Comparison of ENCODE assay signal across 8 cellular contexts in genomic region chr2:85886585-85886984, GRCh38. TPM values are rescaled to one million over a fixed set of nuclear protein-coding genes. Genes with fewer than 3 reads are reported as not detected.
DNase-seq lines count a peak whose midpoint lies in the region; ATAC-seq and TF ChIP-seq lines count a peak whose summit lies in the region.

No MANE protein-coding gene starts in this region.

- peaks cover 6% of the 10 kb centered on the region for H3K9me3 Mint-ChIP-seq in activated naive CD8-positive, alpha-beta T cell treated with anti-CD3 and anti-CD28 coated beads, Interleukin-2, amount 10 ng/mL, durations not matched to agents 7 days and 5 days

- peaks cover 40 to 66% (median 48%) of the 10 kb centered on the region in 10 experiments for H3K4me1 ChIP-seq in BLaER1 treated with 17β-estradiol and CSF1 and Interleukin-3, amounts not matched to agents 10 nM and 100 nM
- H3K4me1 ChIP-seq in PC-9 (replicated peaks; ENCODE audit: insufficient read depth) (peaks cover 35% of the 10 kb centered on the region), iPS-20b (ENCODE audit: insufficient read depth, low read length) (peaks cover 11% of the 10 kb centered on the region; the same call in 1 of the 2 replicates)

- no peak for DNase-seq in PC-9
- no peak for DNase-seq in activated naive CD8-positive, alpha-beta T cell treated with anti-CD3 and anti-CD28 coated beads, Interleukin-2, amount 10 ng/mL, durations not matched to agents 7 days and 5 days
- peak; percentile 54 for DNase-seq in stimulated activated CD4-positive, alpha-beta T cell treated with anti-CD3 and anti-CD28 coated beads, Interleukin-12 subunit alpha, Interleukin-12 subunit beta, amount 100 ng/mL, for 4 hours
- DNase-seq in T-helper 9 cell, result no peak
- no peak for DNase-seq in cerebellar nuclear complex (lab: John Stamatoyannopoulos, UW)
- DNase-seq in NCI-H510A (lab: John Stamatoyannopoulos, UW), result no peak

- peak overlapping the region; percentile 23 for H3K27ac Mint-ChIP-seq in activated naive CD8-positive, alpha-beta T cell treated with anti-CD3 and anti-CD28 coated beads, Interleukin-2, amount 10 ng/mL, durations not matched to agents 7 days and 5 days

- no peaks in the 10 kb centered on the region for H3K27me3 Mint-ChIP-seq in activated naive CD8-positive, alpha-beta T cell treated with anti-CD3 and anti-CD28 coated beads, Interleukin-2, amount 10 ng/mL, durations not matched to agents 7 days and 5 days

- POLR2A ChIA-PET in PC-9 (lab: Charles Lee; ENCODE audit: unreplicated experiment), result no interaction called here
- POLR2A ChIA-PET in activated naive CD8-positive, alpha-beta T cell treated with anti-CD3 and anti-CD28 coated beads, Interleukin-2, amount 10 ng/mL, durations not matched to agents 7 days and 5 days (lab: Charles Lee), result interaction anchor here (2.9 to 6.6 kb wide), 5 partner anchors 34 to 150 kb away, joined by 18 to 74 read pairs (median 27); no protein-coding TSS in a partner anchor

- H3K79me2 ChIP-seq in PC-9 (ENCODE audit: low read depth), result peaks cover 31% of the 10 kb centered on the region

- H3K4me2 ChIP-seq in BLaER1 treated with 17β-estradiol and CSF1 and Interleukin-3, amounts not matched to agents 10 nM and 100 nM, result peak overlapping the region; percentile 89 to 100 (median 99)
- peak overlapping the region; percentile 91 for H3K4me2 ChIP-seq in PC-9

- ATAC-seq in activated naive CD8-positive, alpha-beta T cell treated with anti-CD3 and anti-CD28 coated beads, Interleukin-2, amount 10 ng/mL, durations not matched to agents 7 days and 5 days (ENCODE audit: low read depth), result no peak

- CTCF ChIA-PET in PC-9 (lab: Charles Lee), result interaction anchor here (1.2 kb wide), 1 partner anchor 193 kb away, joined by 4 read pairs; no protein-coding TSS in a partner anchor

- H3K4me1 Mint-ChIP-seq in activated naive CD8-positive, alpha-beta T cell treated with anti-CD3 and anti-CD28 coated beads, Interleukin-2, amount 10 ng/mL, durations not matched to agents 7 days and 5 days, result peaks cover 52% of the 10 kb centered on the region

- peaks cover 0 to 7% (median 0%) of the 10 kb centered on the region in 11 experiments; a peak in 3 of 22 replicates for H3K27me3 ChIP-seq in BLaER1 treated with 17β-estradiol and CSF1 and Interleukin-3, amounts not matched to agents 10 nM and 100 nM
- H3K27me3 ChIP-seq in PC-9 (ENCODE audit: insufficient read depth, low read depth) (no peaks in the 10 kb centered on the region), iPS-20b (ENCODE audit: insufficient read depth, low read length) (peaks cover 38% of the 10 kb centered on the region)

- peak overlapping the region in 4 of 11 experiments; percentile 6 to 87 (median 84); a peak in 5 of 22 replicates for H3K9ac ChIP-seq in BLaER1 treated with 17β-estradiol and CSF1 and Interleukin-3, amounts not matched to agents 10 nM and 100 nM
- H3K9ac ChIP-seq in iPS-20b (ENCODE audit: low read depth, low read length), result no peak overlapping the region

- H3K9me3 ChIP-seq in BLaER1 treated with 17β-estradiol and CSF1 and Interleukin-3, amounts not matched to agents 10 nM and 100 nM (replicated peaks in 1 of 11), result peaks cover 12 to 24% (median 21%) of the 10 kb centered on the region in 11 experiments
- no peaks in the 10 kb centered on the region for H3K9me3 ChIP-seq in PC-9 (ENCODE audit: insufficient read depth, low read depth)
- H3K9me3 ChIP-seq in iPS-20b (ENCODE audit: insufficient read depth, low read depth, low read length), result no peaks in the 10 kb centered on the region; the same call in 1 of the 2 replicates

- H3K36me3 ChIP-seq in BLaER1 treated with 17β-estradiol and CSF1 and Interleukin-3, amounts not matched to agents 10 nM and 100 nM, result peaks cover 7 to 23% (median 8%) of the 10 kb centered on the region in 11 experiments; a peak in 20 of 22 replicates
- H3K36me3 ChIP-seq in PC-9 (ENCODE audit: low read depth), result peaks cover 4% of the 10 kb centered on the region; the same call in 1 of the 2 replicates
- no peaks in the 10 kb centered on the region for H3K36me3 ChIP-seq in iPS-20b (ENCODE audit: insufficient read depth, low read depth, low read length)

- peaks cover 33% of the 10 kb centered on the region for H3K36me3 Mint-ChIP-seq in activated naive CD8-positive, alpha-beta T cell treated with anti-CD3 and anti-CD28 coated beads, Interleukin-2, amount 10 ng/mL, durations not matched to agents 7 days and 5 days

- peaks cover 0 to 45% (median 14%) of the 10 kb centered on the region in 11 experiments; a peak in 11 of 22 replicates for H4K20me1 ChIP-seq in BLaER1 treated with 17β-estradiol and CSF1 and Interleukin-3, amounts not matched to agents 10 nM and 100 nM
- H4K20me1 ChIP-seq in PC-9 (ENCODE audit: insufficient read depth), result no peaks in the 10 kb centered on the region; the same call in 1 of the 2 replicates

- H3K4me3 Mint-ChIP-seq in activated naive CD8-positive, alpha-beta T cell treated with anti-CD3 and anti-CD28 coated beads, Interleukin-2, amount 10 ng/mL, durations not matched to agents 7 days and 5 days, result peak overlapping the region; percentile 85

- intact Hi-C loops in PC-9 (cut with micrococcal nuclease; ENCODE audit: unreplicated experiment), result loop anchor here (5.0 kb wide), 1 partner anchor 176 kb away; no protein-coding TSS in a partner anchor

- no peak overlapping the region for H3K27ac ChIP-seq in BLaER1 treated with 17β-estradiol and CSF1 and Interleukin-3, amounts not matched to agents 10 nM and 100 nM
- H3K27ac ChIP-seq in PC-9 (no peak overlapping the region), iPS-20b (ENCODE audit: low read length) (no peak overlapping the region)

- peaks cover 4% of the 10 kb centered on the region; the same call in 1 of the 2 replicates for H3F3A ChIP-seq in PC-9 (ENCODE audit: insufficient read depth, low read depth)

- TF ChIP-seq CTCF in PC-9 (conservative IDR thresholded peaks at IDR 0.05), result no peak

- peak overlapping the region in 5 of 10 experiments; percentile 83 to 95 (median 86); a peak in 5 of 20 replicates for H3K4me3 ChIP-seq in BLaER1 treated with 17β-estradiol and CSF1 and Interleukin-3, amounts not matched to agents 10 nM and 100 nM
- H3K4me3 ChIP-seq in PC-9 (peak overlapping the region; percentile 88; the same call in 1 of the 2 replicates), iPS-20b (ENCODE audit: low read length) (0 out of 2 replicates have a peak overlapping the region, but pooled peaks have one; percentile 82)

- H2AFZ ChIP-seq in PC-9, result no peak overlapping the region

- no peaks in the 10 kb centered on the region for H3K9me2 ChIP-seq in PC-9 (ENCODE audit: insufficient read depth)

- BruUV-seq in PC-9 (replicated peaks; lab: Mats Ljungman, UMichigan), result no TSS peak

RNA-seq across cellular contexts. Expression of gene ST3GAL5, which starts 2.2 kb away (rescaled TPM):
- total RNA-seq in PC-9 (2021), result 5.9 and 7.2 TPM in 2 replicates
- 10 to 100 TPM; 59.9 to 62.8 TPM for total RNA-seq in activated naive CD8-positive, alpha-beta T cell treated with anti-CD3 and anti-CD28 coated beads, Interleukin-2, amount 10 ng/mL, durations not matched to agents 7 days and 5 days
